8 cellular contexts compared by ENCODE assay signal in the genomic region with DNA sequence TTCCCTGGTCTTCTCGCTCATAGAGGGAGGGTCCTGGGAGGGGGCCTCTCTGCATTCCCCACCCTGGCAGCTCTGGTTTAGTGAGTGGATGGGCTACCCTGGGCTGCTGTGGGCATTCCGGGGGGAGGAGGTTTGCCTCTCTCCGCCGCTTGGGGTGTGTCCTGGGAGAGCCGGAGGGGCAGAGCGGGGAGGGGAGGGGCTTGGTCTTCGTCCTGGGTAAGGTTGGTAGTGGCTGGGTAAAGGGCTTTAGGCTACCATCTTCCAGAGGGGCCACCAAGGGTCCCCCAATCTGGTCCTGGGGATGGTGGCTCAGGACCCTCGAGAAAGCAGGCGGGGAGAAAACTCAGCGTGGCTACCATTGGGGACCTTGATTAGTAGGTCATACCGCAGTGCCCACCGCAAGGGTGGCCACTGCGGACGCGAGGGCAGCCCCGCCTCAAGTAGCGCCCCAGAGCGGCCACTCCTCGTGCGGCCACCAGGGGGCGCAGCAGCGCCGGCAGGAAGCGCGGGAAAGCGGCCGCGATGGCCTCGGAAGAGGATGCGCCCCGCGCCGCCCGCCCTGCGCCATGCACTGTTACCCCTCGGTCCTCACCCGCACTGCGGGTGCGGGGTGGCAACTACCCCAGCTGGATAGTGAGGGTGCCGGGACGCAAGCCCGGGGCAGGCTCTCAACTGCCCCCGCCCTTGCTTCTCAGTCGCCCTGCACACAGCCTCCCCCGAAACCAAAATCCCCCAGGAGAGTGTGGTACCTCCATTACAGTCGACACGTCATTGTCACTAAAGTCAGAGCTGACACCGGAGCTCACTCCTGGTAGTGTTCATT. TPM values are rescaled to one million over a fixed set of nuclear protein-coding genes. Genes with fewer than 3 reads are reported as not detected.
DNase-seq lines count a peak whose midpoint lies in the region; ATAC-seq, FAIRE-seq and TF ChIP-seq lines count a peak whose summit lies in the region.

No MANE protein-coding gene starts in this region.

- POLR2A ChIA-PET in Panc1 (lab: Charles Lee): no interaction called here

- H3K9me3 ChIP-seq in Panc1 (ENCODE audit: control insufficient read depth, insufficient read depth, low read depth, low read length) (no peaks in the 10 kb centered on the region), gastroesophageal sphincter (no peaks in the 10 kb centered on the region), pancreas (no peaks in the 10 kb centered on the region), transverse colon (no peaks in the 10 kb centered on the region)

- H3K27ac ChIP-seq in Panc1 (ENCODE audit: low read length) (no peak overlapping the region), gastroesophageal sphincter (no peak overlapping the region), pancreas (no peak overlapping the region), transverse colon (no peak overlapping the region)

- TF ChIP-seq POLR2A in gastroesophageal sphincter (IDR thresholded peaks at IDR 0.05) (no peak), transverse colon (IDR thresholded peaks at IDR 0.05) (no peak)

- intact Hi-C loops in Panc1 (cut with micrococcal nuclease; ENCODE audit: unreplicated experiment) (loop anchor here (1.0 to 10.0 kb wide), 2 partner anchors 78 to 120 kb away; no protein-coding TSS in a partner anchor), pancreas (cut with DNase I) (loop anchor here (5.0 to 10.0 kb wide), 4 partner anchors 77 to 230 kb away; no protein-coding TSS in a partner anchor), transverse colon (cut with DNase I; ENCODE audit: low total_unique reads) (loop anchor here (1.0 kb wide), 1 partner anchor 78 kb away; no protein-coding TSS in a partner anchor)

- no peaks in the 10 kb centered on the region; the same call in 1 of the 2 replicates for H3K4me1 ChIP-seq in Panc1 (ENCODE audit: control insufficient read depth, insufficient read depth, low read length)
- peaks cover 0 to 17% (median 9%) of the 10 kb centered on the region in 3 donors for H3K4me1 ChIP-seq in gastroesophageal sphincter
- no peaks in the 10 kb centered on the region for H3K4me1 ChIP-seq in pancreas
- H3K4me1 ChIP-seq in transverse colon: peaks cover 3 to 13% (median 6%) of the 10 kb centered on the region in 4 donors

- no TSS peak for BruUV-seq in Panc1 (replicated peaks; lab: Mats Ljungman, UMichigan)

- H3K36me3 ChIP-seq in Panc1 (ENCODE audit: control insufficient read depth, insufficient read depth, low read length) (no peaks in the 10 kb centered on the region), gastroesophageal sphincter (no peaks in the 10 kb centered on the region), pancreas (no peaks in the 10 kb centered on the region), transverse colon (no peaks in the 10 kb centered on the region)

- peak; percentile 88 for DNase-seq in COLO668 (lab: John Stamatoyannopoulos, UW; ENCODE audit: unreplicated experiment)
- DNase-seq in Panc1 (ENCODE audit: low read depth, low spot score): no peak
- peak; percentile 35 to 52 for DNase-seq in activated T-helper 1 cell treated with anti-CD3 and anti-CD28 coated beads, Interleukin-2, amount 50 U/mL, for 16 hours (ENCODE audit: low read depth in 1 of 2, low spot score in 1 of 2)
- peak; percentile 19 to 88 (median 66) for DNase-seq in pancreas
- DNase-seq in transverse colon: peak; percentile 58
- no peak for DNase-seq in globus pallidus (ENCODE audit: low spot score)

- CTCF ChIA-PET in Panc1 (lab: Charles Lee): interaction anchor here (0.7 to 1.2 kb wide), 6 partner anchors 12 to 883 kb away, joined by 3 to 10 read pairs (median 4); no protein-coding TSS in a partner anchor

- 20 to 48% methylated on average over 3 to 4 of the region's 48 CpGs for WGBS in gastroesophageal sphincter (ENCODE audit: low coverage in 1 of 2), 2 donors
- WGBS in pancreas, 2 donors: 9% methylated on average over 38 to 48 of the region's 48 CpGs
- WGBS in transverse colon (ENCODE audit: low coverage in 1 of 2), 2 donors: 8 to 60% methylated on average over 1 to 46 of the region's 48 CpGs

- peak; percentile 45 for ATAC-seq in HG03175 (IDR thresholded peaks at IDR 0.05; ENCODE audit: unreplicated experiment)
- ATAC-seq in Panc1: peak; percentile 87
- ATAC-seq in gastroesophageal sphincter: peak; percentile 68
- ATAC-seq in pancreas: peak; percentile 63 to 79 (median 77)

- H3K4me3 ChIP-seq in Panc1 (ENCODE audit: low read depth in 2 of 2, low read length in 2 of 2): peak overlapping the region; percentile 27 to 48
- H3K4me3 ChIP-seq in gastroesophageal sphincter: peak overlapping the region in 1 of 2 donors; percentile 39
- peak overlapping the region in 1 of 4 donors; percentile 30 for H3K4me3 ChIP-seq in pancreas
- H3K4me3 ChIP-seq in transverse colon: peak overlapping the region in 1 of 4 donors; percentile 35

- TF ChIP-seq CTCF in Panc1 (IDR thresholded peaks at IDR 0.05) (peak; percentile 99), gastroesophageal sphincter (IDR thresholded peaks at IDR 0.05) (peak; percentile 98 to 99 (median 98)), pancreas (IDR thresholded peaks at IDR 0.05) (peak; percentile 96 to 99 (median 98)), transverse colon (IDR thresholded peaks at IDR 0.05) (peak; percentile 90 to 99 (median 99))

- TF ChIP-seq EP300 in gastroesophageal sphincter (IDR thresholded peaks at IDR 0.05): no peak
- no peak for TF ChIP-seq EP300 in transverse colon (IDR thresholded peaks at IDR 0.05; ENCODE audit: low read depth)

- H3K27me3 ChIP-seq in Panc1 (ENCODE audit: control insufficient read depth, insufficient read depth, low read length) (no peaks in the 10 kb centered on the region), gastroesophageal sphincter (no peaks in the 10 kb centered on the region), pancreas (no peaks in the 10 kb centered on the region), transverse colon (no peaks in the 10 kb centered on the region)

- no peak for FAIRE-seq in pancreas (lab: Jason Lieb, UNC)

- in situ Hi-C loops in Panc1 (cut with HindIII; ENCODE audit: low pct_unique_long_range_greater_than_20kb, low sequenced_read_pairs): no loop called here
- in situ Hi-C loops in transverse colon (cut with MboI; ENCODE audit: low pct_ligation_motif_present in 1 of 4, low pct_unique_long_range_greater_than_20kb in 1 of 4, low sequenced_read_pairs in 3 of 4): loop anchor here in 3 of 4 donors (10.0 to 25.0 kb wide), 3 partner anchors 80 to 383 kb away; no protein-coding TSS in a partner anchor

RNA-seq across cellular contexts. Expression of a gene that starts 44.1 kb away (rescaled TPM):
- 13.4 TPM for total RNA-seq in Panc1 (2021; ENCODE audit: unreplicated experiment)
- 6.7 TPM for polyA plus RNA-seq in Panc1 (2012; ENCODE audit: insufficient read length)
- 10 to 100 TPM in 2 of 4 donors, 1 to 10 TPM in 2; 7.0 to 11.5 (median 10.5) TPM for total RNA-seq in gastroesophageal sphincter
- 1 to 10 TPM; 1.1 to 2.0 (median 1.6) TPM for total RNA-seq in pancreas
- 1 to 10 TPM; 1.5 to 2.9 TPM for polyA plus RNA-seq in pancreas
- 10 to 100 TPM in 1 of 4 donors, 1 to 10 TPM in 3; 4.9 to 12.5 (median 6.6) TPM for total RNA-seq in transverse colon

Comparison
In these comparisons a context has a peak if more than half of its experiments do, and no peak if none do; other contexts are left out.
1. DNase-seq: peak in COLO668 (single experiment), activated T-helper 1 cell treated with anti-CD3 and anti-CD28 coated beads, Interleukin-2, amount 50 U/mL, for 16 hours (2 of 2), pancreas (6 of 6) and transverse colon (single experiment); none in Panc1 (single experiment) and globus pallidus (single experiment).
2. Peak in every context shown above with its lines, with median percentiles within 50 percentile points of each other: ATAC-seq and CTCF ChIP-seq.